16 cellular contexts compared by ENCODE assay signal in genomic region chr11:17508816-17509215, GRCh38. TPM values are rescaled to one million over a fixed set of nuclear protein-coding genes. Genes with fewer than 3 reads are reported as not detected.
DNase-seq lines count a peak whose midpoint lies in the region; ATAC-seq and TF ChIP-seq lines count a peak whose summit lies in the region.
"Had no signal": no experiment of that assay in that cellular context is flagged by ENCODE, and none has a peak within 500 bp of the region (broad histone marks: within the 10 kb centered on the region; RNA-seq: fewer than 3 reads in every experiment).

No MANE protein-coding gene starts in this region.

- H3K4me3 ChIP-seq in mesenchymal stem cell (ENCODE audit: insufficient read depth in 1 of 2, low read depth in 1 of 2, low read length in 2 of 2) = no peak overlapping the region

- peaks cover 7% of the 10 kb centered on the region for H3K4me1 ChIP-seq in mesenchymal stem cell (ENCODE audit: control insufficient read depth, insufficient read depth, low read depth, low read length)
- H3K4me1 ChIP-seq: Caco-2 had no signal

- H3K4me2 ChIP-seq in mesenchymal stem cell (ENCODE audit: low read length, poor library complexity, severe bottlenecking) = no peak overlapping the region

- WGBS in mesenchymal stem cell = no CpG with 5 or more reads among the region's 3 CpGs

- H3K27ac Mint-ChIP-seq in natural killer cell = no peak overlapping the region
- no peak overlapping the region for H3K27ac Mint-ChIP-seq in activated CD4-positive, alpha-beta T cell treated with anti-CD3 and anti-CD28 coated beads, Interleukin-2, amount 10 ng/mL, durations not matched to agents 24 days and 14 days
- H3K27ac Mint-ChIP-seq: CD14-positive monocyte; CD8-positive, alpha-beta T cell had no signal

- peaks cover 12 to 14% of the 10 kb centered on the region in 2 donors for H3K27me3 Mint-ChIP-seq in natural killer cell (ENCODE audit: low read depth in 2 of 2)
- peaks cover 32% of the 10 kb centered on the region for H3K27me3 Mint-ChIP-seq in activated CD4-positive, alpha-beta T cell treated with anti-CD3 and anti-CD28 coated beads, Interleukin-2, amount 10 ng/mL, durations not matched to agents 24 days and 14 days

- no peaks in the 10 kb centered on the region for H3K36me3 ChIP-seq in mesenchymal stem cell (ENCODE audit: control insufficient read depth in 1 of 2, insufficient read depth in 2 of 2, low read depth in 1 of 2, low read length in 2 of 2)

- no peak overlapping the region for H3K18ac ChIP-seq in mesenchymal stem cell (ENCODE audit: low read depth in 1 of 2, low read length in 2 of 2)

- H3K27ac ChIP-seq in mesenchymal stem cell (ENCODE audit: low read length, poor library complexity, severe bottlenecking) = no peak overlapping the region

- no peak overlapping the region for H4K91ac ChIP-seq in mesenchymal stem cell (ENCODE audit: low read length)

- no peak overlapping the region for H2BK12ac ChIP-seq in mesenchymal stem cell (ENCODE audit: low read length in 2 of 2)

- in situ Hi-C loops in Caki2 (cut with HindIII; ENCODE audit: low pct_unique_long_range_greater_than_20kb, low sequenced_read_pairs) = no loop called here

- no peak overlapping the region for H3K4me3 Mint-ChIP-seq in natural killer cell
- H3K4me3 Mint-ChIP-seq in activated CD4-positive, alpha-beta T cell treated with anti-CD3 and anti-CD28 coated beads, Interleukin-2, amount 10 ng/mL, durations not matched to agents 24 days and 14 days = no peak overlapping the region
- H3K4me3 Mint-ChIP-seq: CD14-positive monocyte; CD8-positive, alpha-beta T cell had no signal

- H4K8ac ChIP-seq in mesenchymal stem cell (ENCODE audit: low read length) = no peak overlapping the region

- H3K9ac ChIP-seq in mesenchymal stem cell (ENCODE audit: low read length) = no peak overlapping the region

- H3K4me1 Mint-ChIP-seq in natural killer cell = no peaks in the 10 kb centered on the region
- H3K4me1 Mint-ChIP-seq in activated CD4-positive, alpha-beta T cell treated with anti-CD3 and anti-CD28 coated beads, Interleukin-2, amount 10 ng/mL, durations not matched to agents 24 days and 14 days = no peaks in the 10 kb centered on the region
- H3K4me1 Mint-ChIP-seq: CD14-positive monocyte had no signal

- peaks cover 26 to 53% of the 10 kb centered on the region in 2 experiments for H3K27me3 ChIP-seq in mesenchymal stem cell (ENCODE audit: control insufficient read depth in 1 of 2, insufficient read depth in 1 of 2, low read length in 2 of 2)

- H3K14ac ChIP-seq in mesenchymal stem cell (ENCODE audit: low read length in 2 of 2) = no peak overlapping the region

- no peak overlapping the region for H3K23ac ChIP-seq in mesenchymal stem cell (ENCODE audit: low read length in 2 of 2)

- no peaks in the 10 kb centered on the region for H3K36me3 Mint-ChIP-seq in natural killer cell
- no peaks in the 10 kb centered on the region for H3K36me3 Mint-ChIP-seq in activated CD4-positive, alpha-beta T cell treated with anti-CD3 and anti-CD28 coated beads, Interleukin-2, amount 10 ng/mL, durations not matched to agents 24 days and 14 days (ENCODE audit: low read depth)
- H3K36me3 Mint-ChIP-seq: CD14-positive monocyte; CD8-positive, alpha-beta T cell had no signal

- no peak overlapping the region for H2BK5ac ChIP-seq in mesenchymal stem cell (ENCODE audit: low read depth, low read length, poor library complexity, severe bottlenecking)

- ATAC-seq in omental fat pad (ENCODE audit: low FRiP score) = peak; percentile 50
- no peak for ATAC-seq in natural killer cell
- ATAC-seq: CD8-positive, alpha-beta T cell; HCT116 had no signal

- H2BK15ac ChIP-seq in mesenchymal stem cell (ENCODE audit: low read depth, poor library complexity, severe bottlenecking) = no peak overlapping the region

- intact Hi-C loops in natural killer cell (cut with micrococcal nuclease) = loop anchor here (10.0 kb wide), 1 partner anchor 564 kb away; no protein-coding TSS in a partner anchor
- intact Hi-C loops in activated CD4-positive, alpha-beta T cell treated with anti-CD3 and anti-CD28 coated beads, Interleukin-2, amount 10 ng/mL, durations not matched to agents 24 days and 14 days (cut with micrococcal nuclease) = no loop called here

- TF ChIP-seq CTCF in omental fat pad (IDR thresholded peaks at IDR 0.05) = no peak
- no peak for TF ChIP-seq CTCF in natural killer cell (IDR thresholded peaks at IDR 0.05)

- no peak overlapping the region for H2AFZ ChIP-seq in mesenchymal stem cell (ENCODE audit: low read depth, low read length)

- H3K9me3 Mint-ChIP-seq in natural killer cell = no peaks in the 10 kb centered on the region
- no peaks in the 10 kb centered on the region for H3K9me3 Mint-ChIP-seq in activated CD4-positive, alpha-beta T cell treated with anti-CD3 and anti-CD28 coated beads, Interleukin-2, amount 10 ng/mL, durations not matched to agents 24 days and 14 days
- H3K9me3 Mint-ChIP-seq: CD14-positive monocyte; CD8-positive, alpha-beta T cell had no signal

- no peak overlapping the region for H2BK120ac ChIP-seq in mesenchymal stem cell (ENCODE audit: low read depth, low read length)

- H3K79me1 ChIP-seq in mesenchymal stem cell (replicated peaks; ENCODE audit: low read length, poor library complexity, severe bottlenecking) = no peaks in the 10 kb centered on the region

- DNase-seq in Caki2 (ENCODE audit: low read depth) (peak; percentile 21), dermis blood vessel endothelial cell (peak; percentile 8), omental fat pad (ENCODE audit: low spot score) (no peak), mesenchymal stem cell (no peak), natural killer cell (no peak)
- no peak for DNase-seq in activated T-cell treated with anti-CD3 and anti-CD28 coated beads, Interleukin-2, amount 50 U/mL, for 1 hour
- DNase-seq in activated CD4-positive, alpha-beta T cell treated with anti-CD3 and anti-CD28 coated beads, Interleukin-2, amount 10 ng/mL, durations not matched to agents 24 days and 14 days = no peak
- DNase-seq: Caco-2; CD8-positive, alpha-beta T cell; DMS53; IMR-90 had no signal

- no peak overlapping the region for H3K4ac ChIP-seq in mesenchymal stem cell (ENCODE audit: low read depth in 1 of 2, low read length in 2 of 2)

- no peaks in the 10 kb centered on the region for H3K9me3 ChIP-seq in mesenchymal stem cell (ENCODE audit: control insufficient read depth, low read length)
- H3K9me3 ChIP-seq: Caco-2 had no signal

- no peak overlapping the region for H2AK5ac ChIP-seq in mesenchymal stem cell (ENCODE audit: low read length, severe bottlenecking)

RNA-seq across cellular contexts. Expression of gene ABCC8, which starts 32.2 kb away (rescaled TPM):
- total RNA-seq in Caki2 (2014; rRNA removed; shearing (Covaris generic); ENCODE audit: low replicate concordance) = not detected in 2 replicates
- total RNA-seq in dermis blood vessel endothelial cell (not detected in 2 replicates), omental fat pad (1 to 10 TPM in 1 of 4 donors, under 1 TPM in 1, not detected in 2; 0.38 to 2.2 TPM), natural killer cell (not detected)
- polyA plus RNA-seq in mesenchymal stem cell (2013, experiment 1 of 2) = not detected
- not detected for polyA plus RNA-seq in mesenchymal stem cell (2013, experiment 2 of 2)
- total RNA-seq in activated CD4-positive, alpha-beta T cell treated with anti-CD3 and anti-CD28 coated beads, Interleukin-2, amount 10 ng/mL, durations not matched to agents 24 days and 14 days = not detected in 2 replicates
- total RNA-seq: Caco-2; CD8-positive, alpha-beta T cell; H4; IMR-90 had no signal
- polyA plus RNA-seq: BJ, CD14-positive monocyte, IMR-90 had no signal

RNA-seq across cellular contexts. Expression of gene USH1C, which starts 35.4 kb away (rescaled TPM):
- 0.32 and 2.1 TPM in 2 replicates for total RNA-seq in Caki2 (2014; rRNA removed; shearing (Covaris generic); ENCODE audit: low replicate concordance)
- not detected in 2 replicates for total RNA-seq in dermis blood vessel endothelial cell
- total RNA-seq in omental fat pad = under 1 TPM in 1 of 4 donors, not detected in 3; 0.19 TPM
- not detected for polyA plus RNA-seq in mesenchymal stem cell (2013, experiment 1 of 2)
- polyA plus RNA-seq in mesenchymal stem cell (2013, experiment 2 of 2) = not detected
- total RNA-seq in natural killer cell = not detected
- not detected in 2 replicates for total RNA-seq in activated CD4-positive, alpha-beta T cell treated with anti-CD3 and anti-CD28 coated beads, Interleukin-2, amount 10 ng/mL, durations not matched to agents 24 days and 14 days
- total RNA-seq: CD8-positive, alpha-beta T cell; H4; IMR-90 had no signal
- polyA plus RNA-seq: BJ, CD14-positive monocyte, IMR-90 had no signal

RNA-seq across cellular contexts. Expression of gene OTOG, which starts 38.2 kb away (rescaled TPM):
- total RNA-seq in Caki2 (2014; rRNA removed; shearing (Covaris generic); ENCODE audit: low replicate concordance) = not detected in 2 replicates
- total RNA-seq in dermis blood vessel endothelial cell = not detected in 2 replicates
- total RNA-seq in omental fat pad = not detected
- not detected for polyA plus RNA-seq in mesenchymal stem cell (2013, experiment 1 of 2)
- not detected for polyA plus RNA-seq in mesenchymal stem cell (2013, experiment 2 of 2)
- not detected for total RNA-seq in natural killer cell
- not detected in 2 replicates for total RNA-seq in activated CD4-positive, alpha-beta T cell treated with anti-CD3 and anti-CD28 coated beads, Interleukin-2, amount 10 ng/mL, durations not matched to agents 24 days and 14 days
- total RNA-seq: CD8-positive, alpha-beta T cell; H4; HT-29; IMR-90 had no signal
- polyA plus RNA-seq: BJ, CD14-positive monocyte, IMR-90 had no signal

Comparison
In these comparisons a context has a peak if more than half of its experiments do, and no peak if none do; other contexts are left out.
1. DNase-seq: peak in Caki2 (single experiment) and dermis blood vessel endothelial cell (single experiment); none in omental fat pad (single experiment), mesenchymal stem cell (single experiment), activated T-cell treated with anti-CD3 and anti-CD28 coated beads, Interleukin-2, amount 50 U/mL, for 1 hour (single experiment), natural killer cell (single experiment) and activated CD4-positive, alpha-beta T cell treated with anti-CD3 and anti-CD28 coated beads, Interleukin-2, amount 10 ng/mL, durations not matched to agents 24 days and 14 days (single experiment).